In the genomic region with DNA sequence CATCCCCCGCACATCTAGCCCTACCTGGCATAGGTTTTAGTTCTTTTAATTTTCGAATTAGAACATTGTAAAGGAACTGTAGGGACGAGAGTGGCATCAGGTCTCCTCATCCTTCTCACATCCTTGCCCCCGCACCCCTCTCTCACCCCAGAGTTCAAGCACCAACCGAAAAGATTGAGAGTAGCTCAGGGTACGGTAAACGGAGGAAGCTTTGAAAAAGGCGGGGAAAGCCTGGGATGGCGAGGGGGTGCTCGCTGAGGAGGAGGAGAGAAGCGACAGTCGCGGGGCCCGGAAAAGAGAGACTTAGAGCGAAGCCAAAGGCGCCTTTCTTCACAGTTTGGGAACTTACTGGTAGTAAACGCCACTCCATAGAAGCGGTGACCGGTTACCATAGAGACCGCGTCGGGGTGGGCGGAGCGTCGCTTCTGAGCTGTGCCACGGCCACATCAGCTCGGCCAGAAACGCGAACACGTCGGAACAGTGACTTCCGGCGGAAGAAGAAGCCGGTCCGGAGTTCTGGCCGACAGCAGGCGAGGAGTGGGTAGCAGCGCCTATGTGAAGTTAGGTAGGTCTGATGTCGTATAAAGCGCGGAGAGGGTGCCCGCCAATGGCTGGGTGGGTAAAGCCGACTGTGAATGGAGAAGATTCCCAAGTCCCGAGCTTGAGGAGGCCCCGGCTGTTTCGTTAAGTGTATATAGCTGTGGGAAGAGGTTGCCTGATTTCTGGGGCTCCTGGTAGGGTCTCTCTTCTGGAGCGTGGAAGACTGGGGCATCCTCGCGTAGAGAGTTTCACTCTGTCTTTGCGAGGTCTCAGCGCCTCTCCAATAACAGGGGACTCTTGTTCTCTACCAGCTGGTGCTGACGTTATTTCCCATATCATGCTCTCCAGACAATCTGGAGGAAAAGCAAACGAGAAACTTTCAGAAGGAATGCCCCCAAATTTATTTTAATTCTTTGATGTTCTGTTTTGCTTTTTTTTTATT, we compare ENCODE assay signal across 1 cellular context.
TF ChIP-seq lines count a peak whose summit lies in the region.

A gene with protein sequence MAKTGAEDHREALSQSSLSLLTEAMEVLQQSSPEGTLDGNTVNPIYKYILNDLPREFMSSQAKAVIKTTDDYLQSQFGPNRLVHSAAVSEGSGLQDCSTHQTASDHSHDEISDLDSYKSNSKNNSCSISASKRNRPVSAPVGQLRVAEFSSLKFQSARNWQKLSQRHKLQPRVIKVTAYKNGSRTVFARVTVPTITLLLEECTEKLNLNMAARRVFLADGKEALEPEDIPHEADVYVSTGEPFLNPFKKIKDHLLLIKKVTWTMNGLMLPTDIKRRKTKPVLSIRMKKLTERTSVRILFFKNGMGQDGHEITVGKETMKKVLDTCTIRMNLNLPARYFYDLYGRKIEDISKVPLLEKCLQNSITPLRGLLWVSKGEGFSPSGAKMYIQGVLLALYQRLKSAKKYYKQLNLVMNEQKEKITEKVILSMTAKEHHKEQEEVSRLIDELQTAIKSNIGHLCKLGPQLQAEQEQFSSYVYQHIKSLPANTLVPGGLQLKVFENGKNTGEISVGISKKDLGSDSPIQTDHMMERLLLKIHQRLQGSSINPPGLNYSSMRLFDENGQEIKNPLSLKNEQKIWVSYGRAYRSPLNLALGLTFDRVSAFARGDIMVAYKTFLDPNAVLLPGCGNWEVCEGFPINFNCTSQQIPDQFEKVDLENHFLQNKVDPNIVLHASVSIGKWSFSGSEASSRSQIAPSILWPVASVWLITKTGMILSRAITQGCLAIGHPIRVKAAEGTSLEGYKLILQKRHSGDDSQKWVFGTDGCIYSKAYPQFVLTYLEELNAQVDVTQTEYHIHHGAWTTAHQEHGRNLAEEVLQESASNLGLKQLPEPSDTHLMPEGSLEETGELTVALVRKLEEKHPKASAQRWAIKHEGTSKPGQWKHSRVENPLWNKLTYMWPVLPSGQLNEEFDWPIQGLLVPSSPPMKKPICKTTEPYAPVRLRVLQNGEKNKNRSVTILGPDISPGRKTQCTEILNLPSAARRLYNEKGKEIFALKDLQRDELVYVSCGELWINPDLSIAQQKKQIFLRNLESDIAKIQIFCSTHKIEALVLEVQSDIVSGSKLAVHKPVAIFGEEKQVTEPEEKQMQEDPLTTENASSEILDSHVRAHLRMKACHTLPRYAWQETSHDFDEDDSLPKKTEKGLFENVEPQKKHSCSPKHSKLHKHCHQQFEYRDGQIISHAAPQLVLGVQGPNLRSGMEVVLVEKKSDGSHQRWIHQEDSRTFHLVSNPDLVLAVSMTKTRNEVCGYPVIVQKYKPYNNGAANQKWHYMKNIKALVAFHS (N-terminal part only) (minus strand): TSS at position 392 of the 982 bp plus-strand sequence. CDS start 41,459 bp downstream, outside the sequence.
A gene with protein sequence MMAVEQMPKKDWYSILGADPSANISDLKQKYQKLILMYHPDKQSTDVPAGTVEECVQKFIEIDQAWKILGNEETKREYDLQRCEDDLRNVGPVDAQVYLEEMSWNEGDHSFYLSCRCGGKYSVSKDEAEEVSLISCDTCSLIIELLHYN (plus strand): TSS at position 513 of the 982 bp plus-strand sequence. CDS start 889 bp downstream, outside the sequence.

TF ChIP-seq in IMR-90, 13 proteins besides CTCF, POLR2A, EP300 and RAD21:
- TF ChIP-seq FOS (IDR thresholded peaks at IDR 0.05; ENCODE audit: low read depth, low read length) (no peak), RFX5 (IDR thresholded peaks at IDR 0.05; ENCODE audit: low read depth, low read length) (no peak), MXI1 (IDR thresholded peaks at IDR 0.05; ENCODE audit: borderline replicate concordance, low read depth, low read length) (peak; percentile 71; the same call in 1 of the 2 replicates), CHD1 (IDR thresholded peaks at IDR 0.05; ENCODE audit: low read depth, low read length) (no peak), BHLHE40 (IDR thresholded peaks at IDR 0.05; ENCODE audit: low read depth, low read length) (no peak), RCOR1 (IDR thresholded peaks at IDR 0.05; ENCODE audit: insufficient replicate concordance, low read length) (no peak), MAZ (IDR thresholded peaks at IDR 0.05; ENCODE audit: borderline replicate concordance, low read depth, low read length) (peak; percentile 76; the same call in 1 of the 2 replicates), MAFK (IDR thresholded peaks at IDR 0.05; ENCODE audit: low read depth, low read length) (no peak), SMC3 (IDR thresholded peaks at IDR 0.05; ENCODE audit: low read depth, low read length) (0 out of 2 replicates have a peak, but pooled peaks have one; percentile 4), CEBPB (IDR thresholded peaks at IDR 0.05; ENCODE audit: low read depth, low read length) (no peak), NFE2L2 (IDR thresholded peaks at IDR 0.05; ENCODE audit: low read depth, low read length) (no peak)
- TF ChIP-seq, protein P1, sequence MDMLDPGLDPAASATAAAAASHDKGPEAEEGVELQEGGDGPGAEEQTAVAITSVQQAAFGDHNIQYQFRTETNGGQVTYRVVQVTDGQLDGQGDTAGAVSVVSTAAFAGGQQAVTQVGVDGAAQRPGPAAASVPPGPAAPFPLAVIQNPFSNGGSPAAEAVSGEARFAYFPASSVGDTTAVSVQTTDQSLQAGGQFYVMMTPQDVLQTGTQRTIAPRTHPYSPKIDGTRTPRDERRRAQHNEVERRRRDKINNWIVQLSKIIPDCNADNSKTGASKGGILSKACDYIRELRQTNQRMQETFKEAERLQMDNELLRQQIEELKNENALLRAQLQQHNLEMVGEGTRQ (IDR thresholded peaks at IDR 0.05; ENCODE audit: low read depth, low read length) = no peak
- TF ChIP-seq, protein P2, sequence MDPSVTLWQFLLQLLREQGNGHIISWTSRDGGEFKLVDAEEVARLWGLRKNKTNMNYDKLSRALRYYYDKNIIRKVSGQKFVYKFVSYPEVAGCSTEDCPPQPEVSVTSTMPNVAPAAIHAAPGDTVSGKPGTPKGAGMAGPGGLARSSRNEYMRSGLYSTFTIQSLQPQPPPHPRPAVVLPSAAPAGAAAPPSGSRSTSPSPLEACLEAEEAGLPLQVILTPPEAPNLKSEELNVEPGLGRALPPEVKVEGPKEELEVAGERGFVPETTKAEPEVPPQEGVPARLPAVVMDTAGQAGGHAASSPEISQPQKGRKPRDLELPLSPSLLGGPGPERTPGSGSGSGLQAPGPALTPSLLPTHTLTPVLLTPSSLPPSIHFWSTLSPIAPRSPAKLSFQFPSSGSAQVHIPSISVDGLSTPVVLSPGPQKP (IDR thresholded peaks at IDR 0.05; ENCODE audit: borderline replicate concordance, low read depth, low read length) = no peak
